In the genomic region with DNA sequence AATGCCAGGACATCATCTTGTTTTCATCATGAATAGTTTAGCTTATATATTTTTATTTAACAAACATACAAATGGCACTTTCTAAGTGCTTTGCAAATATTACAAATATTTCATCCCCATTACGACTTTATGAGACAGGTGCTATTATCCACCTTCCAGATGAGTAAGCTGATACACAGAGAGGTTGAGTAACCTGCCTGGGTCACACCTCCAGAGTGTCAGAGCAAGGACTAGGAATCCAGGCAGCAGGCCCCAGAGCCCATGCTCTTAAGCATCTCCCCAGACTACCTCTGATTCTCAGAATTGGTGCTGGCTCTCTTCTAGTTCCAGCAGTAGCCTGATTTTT, we compare ENCODE assay signal across 9 cellular contexts. TPM values are rescaled to one million over a fixed set of nuclear protein-coding genes. Genes with fewer than 3 reads are reported as not detected.
DNase-seq lines count a peak whose midpoint lies in the region; ATAC-seq and TF ChIP-seq lines count a peak whose summit lies in the region.
"Had no signal": no experiment of that assay in that cellular context is flagged by ENCODE, and none has a peak within 500 bp of the region (broad histone marks: within the 10 kb centered on the region; RNA-seq: fewer than 3 reads in every experiment).

No MANE protein-coding gene starts in this region.

- H3K36me3 ChIP-seq in Panc1 (ENCODE audit: control insufficient read depth, insufficient read depth, low read length) (no peaks in the 10 kb centered on the region), hepatocyte (replicated peaks; ENCODE audit: insufficient read depth, low read depth) (no peaks in the 10 kb centered on the region)

- H3K27me3 ChIP-seq in HL-60 (ENCODE audit: insufficient read depth, poor library complexity, severe bottlenecking) (no peaks in the 10 kb centered on the region), Panc1 (ENCODE audit: control insufficient read depth, insufficient read depth, low read length) (no peaks in the 10 kb centered on the region), hepatocyte (no peaks in the 10 kb centered on the region)

- ATAC-seq in Panc1, result peak; percentile 55
- ATAC-seq in stimulated activated naive CD8-positive, alpha-beta T cell treated with anti-CD3 and anti-CD28 coated beads, Interleukin-15, amount 100 ng/mL, for 72 hours, result no peak
- ATAC-seq: T-cell had no signal

- H3K4me1 ChIP-seq in Panc1 (ENCODE audit: control insufficient read depth, insufficient read depth, low read length), result peaks cover 38% of the 10 kb centered on the region
- peaks cover 16% of the 10 kb centered on the region for H3K4me1 ChIP-seq in hepatocyte (ENCODE audit: insufficient read depth)

- no peak for TF ChIP-seq CTCF in HL-60 (IDR thresholded peaks at IDR 0.05; ENCODE audit: insufficient read depth, low read length)
- TF ChIP-seq CTCF in Panc1 (IDR thresholded peaks at IDR 0.05), result no peak
- no peak for TF ChIP-seq CTCF in hepatocyte (IDR thresholded peaks at IDR 0.05; ENCODE audit: poor library complexity)

- CTCF ChIA-PET in Panc1 (lab: Charles Lee), result no interaction called here

- H3K9me3 ChIP-seq in Panc1 (ENCODE audit: control insufficient read depth, insufficient read depth, low read depth, low read length), result no peaks in the 10 kb centered on the region
- H3K9me3 ChIP-seq in hepatocyte (ENCODE audit: low read depth), result no peaks in the 10 kb centered on the region

- no peaks in the 10 kb centered on the region for H4K20me1 ChIP-seq in hepatocyte (ENCODE audit: insufficient read depth, poor library complexity, severe bottlenecking)

- no peak overlapping the region for H3K4me3 Mint-ChIP-seq in stimulated activated naive CD8-positive, alpha-beta T cell treated with anti-CD3 and anti-CD28 coated beads, Interleukin-15, amount 100 ng/mL, for 72 hours
- H3K4me3 Mint-ChIP-seq: T-cell had no signal

- H3K9me2 ChIP-seq in hepatocyte (replicated peaks; ENCODE audit: insufficient read depth), result no peaks in the 10 kb centered on the region

- no TSS peak for BruUV-seq in Panc1 (replicated peaks; lab: Mats Ljungman, UMichigan)

- 5% methylated on average over 1 of the region's 1 CpG for WGBS in hepatocyte (ENCODE audit: low lambda C conversion rate, missing lambda C conversion rate)

- intact Hi-C loops in Panc1 (cut with micrococcal nuclease; ENCODE audit: unreplicated experiment), result no loop called here

- in situ Hi-C loops in Panc1 (cut with HindIII; ENCODE audit: low pct_unique_long_range_greater_than_20kb, low sequenced_read_pairs), result no loop called here

- no peak overlapping the region for H2AFZ ChIP-seq in hepatocyte

- peak overlapping the region; percentile 60 for H3K27ac ChIP-seq in HL-60 (replicated peaks)
- H3K27ac ChIP-seq in Panc1 (ENCODE audit: low read length), result peak overlapping the region; percentile 66
- peak overlapping the region; percentile 86 for H3K27ac ChIP-seq in hepatocyte

- H3K27me3 Mint-ChIP-seq in stimulated activated naive CD8-positive, alpha-beta T cell treated with anti-CD3 and anti-CD28 coated beads, Interleukin-15, amount 100 ng/mL, for 72 hours, result peaks cover 11% of the 10 kb centered on the region

- no peak for DNase-seq in HL-60 (ENCODE audit: low read depth in 1 of 2, low spot score in 1 of 2)
- DNase-seq in Panc1 (ENCODE audit: low read depth, low spot score), result no peak
- peak; percentile 51 for DNase-seq in hepatocyte (ENCODE audit: low spot score)
- DNase-seq in stimulated activated naive CD8-positive, alpha-beta T cell treated with anti-CD3 and anti-CD28 coated beads, Interleukin-15, amount 100 ng/mL, for 72 hours, result no peak
- no peak for DNase-seq in amygdala (lab: John Stamatoyannopoulos, UW)
- DNase-seq in SHP77 (lab: John Stamatoyannopoulos, UW), result no peak
- DNase-seq in NCI-H2107 (lab: John Stamatoyannopoulos, UW), result no peak
- DNase-seq: T-cell had no signal

- H3K4me3 ChIP-seq in HL-60 (replicated peaks; ENCODE audit: insufficient read depth, low read length), result no peak overlapping the region
- no peak overlapping the region for H3K4me3 ChIP-seq in Panc1 (ENCODE audit: low read depth in 2 of 2, low read length in 2 of 2)
- no peak overlapping the region for H3K4me3 ChIP-seq in hepatocyte
- H3K4me3 ChIP-seq: coronary artery had no signal

- H3K4me1 Mint-ChIP-seq in stimulated activated naive CD8-positive, alpha-beta T cell treated with anti-CD3 and anti-CD28 coated beads, Interleukin-15, amount 100 ng/mL, for 72 hours, result peaks cover 17% of the 10 kb centered on the region
- H3K4me1 Mint-ChIP-seq: T-cell had no signal

- POLR2A ChIA-PET in Panc1 (lab: Charles Lee), result interaction anchor here (0.5 kb wide), 1 partner anchor 297 kb away, joined by 10 read pairs; no protein-coding TSS in a partner anchor

- H3K27ac Mint-ChIP-seq in stimulated activated naive CD8-positive, alpha-beta T cell treated with anti-CD3 and anti-CD28 coated beads, Interleukin-15, amount 100 ng/mL, for 72 hours, result peak overlapping the region; percentile 75 to 90
- H3K27ac Mint-ChIP-seq: T-cell had no signal

- no peaks in the 10 kb centered on the region for H3K9me3 Mint-ChIP-seq in stimulated activated naive CD8-positive, alpha-beta T cell treated with anti-CD3 and anti-CD28 coated beads, Interleukin-15, amount 100 ng/mL, for 72 hours
- H3K9me3 Mint-ChIP-seq: T-cell had no signal

- H3K4me2 ChIP-seq in hepatocyte, result no peak overlapping the region

- peaks cover 8% of the 10 kb centered on the region for H3K79me2 ChIP-seq in hepatocyte

RNA-seq across cellular contexts. Expression of gene EPHB2, which starts 40.0 kb away (rescaled TPM):
- 29.0 TPM for total RNA-seq in Panc1 (2021; ENCODE audit: unreplicated experiment)
- 27.5 TPM for polyA plus RNA-seq in Panc1 (2012; ENCODE audit: insufficient read length)
- total RNA-seq in hepatocyte, result 11.9 and 18.3 TPM in 2 replicates
- 15.8 and 17.2 TPM in 2 replicates for polyA plus RNA-seq in hepatocyte
